In genomic region chr20:35235881-35236280, GRCh38 we compare ENCODE assay signal across 16 cellular contexts. TPM values are rescaled to one million over a fixed set of nuclear protein-coding genes. Genes with fewer than 3 reads are reported as not detected.
DNase-seq lines count a peak whose midpoint lies in the region; ATAC-seq and TF ChIP-seq lines count a peak whose summit lies in the region.
"Had no signal": no experiment of that assay in that cellular context is flagged by ENCODE, and none has a peak within 500 bp of the region (broad histone marks: within the 10 kb centered on the region; RNA-seq: fewer than 3 reads in every experiment).

No MANE protein-coding gene starts in this region.

- no peak overlapping the region for H3K27ac ChIP-seq in right cardiac atrium (ENCODE audit: low read length)
- no peak overlapping the region for H3K27ac ChIP-seq in right atrium auricular region

- no peaks in the 10 kb centered on the region for H3K27me3 ChIP-seq in right cardiac atrium (ENCODE audit: control insufficient read depth, insufficient read depth)
- H3K27me3 ChIP-seq in right atrium auricular region = no peaks in the 10 kb centered on the region

- H3K36me3 ChIP-seq in right atrium auricular region = no peaks in the 10 kb centered on the region

- DNase-seq in right cardiac atrium = peak in 1 of 3 donors; percentile 31
- no peak for DNase-seq in right atrium auricular region (ENCODE audit: low spot score)
- DNase-seq in RPMI7951 (ENCODE audit: low read depth) = peak; percentile 63
- DNase-seq in middle frontal gyrus (ENCODE audit: extremely low spot score, low spot score) = peak; percentile 47
- DNase-seq in NOMO-1 treated with dmso at 0.1 percent for 144 hours (lab: John Stamatoyannopoulos, UW; ENCODE audit: unreplicated experiment) = no peak
- DNase-seq in ACHN = no peak
- DNase-seq: COR-L47, H7, Kasumi-1, NCI-H2171, NCI-H446, NCI-H69, PC-3 had no signal

- intact Hi-C loops in right cardiac atrium (cut with DNase I) = no loop called here

- H3K4me1 ChIP-seq in right cardiac atrium (ENCODE audit: control insufficient read depth, insufficient read depth, low read length) (no peaks in the 10 kb centered on the region), right atrium auricular region (no peaks in the 10 kb centered on the region)

- in situ Hi-C loops in ACHN (cut with HindIII; ENCODE audit: low pct_ligation_motif_present, low pct_unique_long_range_greater_than_20kb, low sequenced_read_pairs) = no loop called here

- no peak for TF ChIP-seq CTCF in right atrium auricular region (IDR thresholded peaks at IDR 0.05)

- H3K9me3 ChIP-seq in right cardiac atrium (ENCODE audit: control insufficient read depth, low read length) (no peaks in the 10 kb centered on the region), right atrium auricular region (no peaks in the 10 kb centered on the region)

- ATAC-seq in right cardiac atrium = peak; percentile 17 to 19
- ATAC-seq in HG03460 (IDR thresholded peaks at IDR 0.05; ENCODE audit: unreplicated experiment) = no peak
- ATAC-seq: PC-3 had no signal

- H3K4me3 ChIP-seq in right cardiac atrium (ENCODE audit: low read length) (no peak overlapping the region), right atrium auricular region (no peak overlapping the region)

- 79% methylated on average over 6 of the region's 6 CpGs for WGBS in right cardiac atrium

RNA-seq across cellular contexts. Expression of gene MMP24, which starts 9.4 kb away (rescaled TPM):
- total RNA-seq in right cardiac atrium = under 1 TPM; 0.39 to 0.48 (median 0.44) TPM
- polyA plus RNA-seq in right cardiac atrium = 0.27 TPM
- 1 to 10 TPM; 2.2 to 3.8 TPM for total RNA-seq in right atrium auricular region
- 0.59 and 0.96 TPM in 2 replicates for total RNA-seq in RPMI7951 (2014; rRNA removed; shearing (Covaris generic))

RNA-seq across cellular contexts. Expression of gene MMP24OS, which starts 42.0 kb away (rescaled TPM):
- total RNA-seq in right cardiac atrium (10 to 100 TPM; 45.1 to 65.0 (median 48.6) TPM), right atrium auricular region (10 to 100 TPM; 11.9 to 24.2 TPM)
- 47.1 TPM for polyA plus RNA-seq in right cardiac atrium
- total RNA-seq in RPMI7951 (2014; rRNA removed; shearing (Covaris generic)) = 12.8 and 19.1 TPM in 2 replicates

RNA-seq across cellular contexts. Expression of gene EIF6, which starts 48.7 kb away (rescaled TPM):
- total RNA-seq in right cardiac atrium (10 to 100 TPM; 36.2 to 57.3 (median 41.4) TPM), right atrium auricular region (10 to 100 TPM; 23.0 to 44.3 TPM)
- polyA plus RNA-seq in right cardiac atrium = 37.7 TPM
- 434 and 435 TPM in 2 replicates for total RNA-seq in RPMI7951 (2014; rRNA removed; shearing (Covaris generic))

RNA-seq across cellular contexts. Expression of gene FAM83C, which starts 56.3 kb away (rescaled TPM):
- total RNA-seq in right cardiac atrium (not detected), right atrium auricular region (not detected)
- not detected for polyA plus RNA-seq in right cardiac atrium
- not detected in 2 replicates for total RNA-seq in RPMI7951 (2014; rRNA removed; shearing (Covaris generic))
- total RNA-seq: H7, HT1080, PC-3 had no signal
- polyA plus RNA-seq: IgD-negative memory B cell had no signal

Comparison
In these comparisons a context has a peak if more than half of its experiments do, and no peak if none do; other contexts are left out.
1. DNase-seq: peak in RPMI7951 (single experiment) and middle frontal gyrus (single experiment); none in right atrium auricular region (single experiment), NOMO-1 treated with dmso at 0.1 percent for 144 hours (single experiment) and ACHN (single experiment).